Comparison of ENCODE assay signal across 1 cellular context in genomic region chr15:49046113-49046883, GRCh38.
A peak's percentile ranks its signal among the peaks of the same experiment; 100 is the strongest.
TF ChIP-seq lines count a peak whose summit lies in the region.

Gene SECISBP2L (minus strand): TSS chr15:49046446. CDS start chr15:49046299, 147 bp downstream.

TF ChIP-seq in K562, 482 proteins besides CTCF, POLR2A, EP300 and RAD21 (continued from another document and continues in another):
- no peak for TF ChIP-seq CUX1 (CRISPR knock-in tag; IDR thresholded peaks at IDR 0.05)
- TF ChIP-seq ZNF696 (CRISPR knock-in tag; conservative IDR thresholded peaks at IDR 0.05) = no peak
- TF ChIP-seq POLR3A (IDR thresholded peaks at IDR 0.05; ENCODE audit: borderline replicate concordance, extremely low read depth, insufficient read depth, insufficient read length) = no peak
- no peak for TF ChIP-seq ZNF586 (CRISPR knock-in tag; conservative IDR thresholded peaks at IDR 0.05)
- TF ChIP-seq PTRF (tag; IDR thresholded peaks at IDR 0.05) = no peak
- TF ChIP-seq DDX20 (tag; IDR thresholded peaks at IDR 0.05; ENCODE audit: low read depth) = no peak
- peak; percentile 94 for TF ChIP-seq KLF16 (IDR thresholded peaks at IDR 0.05)
- no peak for TF ChIP-seq PTBP1 (IDR thresholded peaks at IDR 0.05; ENCODE audit: low read depth, low read length)
- no peak for TF ChIP-seq BACH1 (tag; IDR thresholded peaks at IDR 0.05)
- no peak for TF ChIP-seq ZNF717 (CRISPR knock-in tag; IDR thresholded peaks at IDR 0.05)
- no peak for TF ChIP-seq CBX2 (IDR thresholded peaks at IDR 0.05; ENCODE audit: insufficient read depth, low read length, poor library complexity, severe bottlenecking)
- no peak for TF ChIP-seq ZNF134 (CRISPR knock-in tag; conservative IDR thresholded peaks at IDR 0.05)
- no peak for TF ChIP-seq HOXB6 (CRISPR knock-in tag; IDR thresholded peaks at IDR 0.05; ENCODE audit: borderline replicate concordance)
- TF ChIP-seq MAFF (IDR thresholded peaks at IDR 0.05; ENCODE audit: low read length) = no peak
- TF ChIP-seq CHD7 (IDR thresholded peaks at IDR 0.05; ENCODE audit: low read depth, low read length) = no peak
- TF ChIP-seq KLF10 (CRISPR knock-in tag; IDR thresholded peaks at IDR 0.05) = no peak
- TF ChIP-seq ZNF23 (CRISPR knock-in tag; IDR thresholded peaks at IDR 0.05) = no peak
- no peak for TF ChIP-seq MEF2A (IDR thresholded peaks at IDR 0.05; ENCODE audit: control insufficient read depth, low read depth, low read length)
- TF ChIP-seq CEBPG (CRISPR knock-in tag; IDR thresholded peaks at IDR 0.05) = peak; percentile 21; the same call in 1 of the 2 replicates
- TF ChIP-seq CEBPG (tag; conservative IDR thresholded peaks at IDR 0.05 in 1 of 2, IDR thresholded peaks at IDR 0.05 in 1 of 2) = no peak
- TF ChIP-seq COPS2 (conservative IDR thresholded peaks at IDR 0.05) = no peak
- TF ChIP-seq GTF2E2 (tag; IDR thresholded peaks at IDR 0.05) = no peak
- no peak for TF ChIP-seq ZBTB1 (CRISPR knock-in tag; IDR thresholded peaks at IDR 0.05; ENCODE audit: borderline replicate concordance, low read depth)
- TF ChIP-seq SRSF1 (IDR thresholded peaks at IDR 0.05; ENCODE audit: low read depth, low read length) = no peak
- TF ChIP-seq, protein P1, sequence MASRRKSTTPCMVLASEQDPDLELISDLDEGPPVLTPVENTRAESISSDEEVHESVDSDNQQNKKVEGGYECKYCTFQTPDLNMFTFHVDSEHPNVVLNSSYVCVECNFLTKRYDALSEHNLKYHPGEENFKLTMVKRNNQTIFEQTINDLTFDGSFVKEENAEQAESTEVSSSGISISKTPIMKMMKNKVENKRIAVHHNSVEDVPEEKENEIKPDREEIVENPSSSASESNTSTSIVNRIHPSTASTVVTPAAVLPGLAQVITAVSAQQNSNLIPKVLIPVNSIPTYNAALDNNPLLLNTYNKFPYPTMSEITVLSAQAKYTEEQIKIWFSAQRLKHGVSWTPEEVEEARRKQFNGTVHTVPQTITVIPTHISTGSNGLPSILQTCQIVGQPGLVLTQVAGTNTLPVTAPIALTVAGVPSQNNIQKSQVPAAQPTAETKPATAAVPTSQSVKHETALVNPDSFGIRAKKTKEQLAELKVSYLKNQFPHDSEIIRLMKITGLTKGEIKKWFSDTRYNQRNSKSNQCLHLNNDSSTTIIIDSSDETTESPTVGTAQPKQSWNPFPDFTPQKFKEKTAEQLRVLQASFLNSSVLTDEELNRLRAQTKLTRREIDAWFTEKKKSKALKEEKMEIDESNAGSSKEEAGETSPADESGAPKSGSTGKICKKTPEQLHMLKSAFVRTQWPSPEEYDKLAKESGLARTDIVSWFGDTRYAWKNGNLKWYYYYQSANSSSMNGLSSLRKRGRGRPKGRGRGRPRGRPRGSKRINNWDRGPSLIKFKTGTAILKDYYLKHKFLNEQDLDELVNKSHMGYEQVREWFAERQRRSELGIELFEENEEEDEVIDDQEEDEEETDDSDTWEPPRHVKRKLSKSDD (conservative IDR thresholded peaks at IDR 0.05; ENCODE audit: low read length) = 0 out of 2 replicates have a peak, but pooled peaks have one; percentile 18
- peak; percentile 40; the same call in 1 of the 2 replicates for TF ChIP-seq TCF3 (CRISPR knock-in tag; IDR thresholded peaks at IDR 0.05)
- no peak for TF ChIP-seq DNMT1 (IDR thresholded peaks at IDR 0.05)
- TF ChIP-seq MTA1 (IDR thresholded peaks at IDR 0.05; ENCODE audit: borderline replicate concordance) = peak; percentile 70
- peak; percentile 51; the same call in 1 of the 2 replicates for TF ChIP-seq ARID1B (IDR thresholded peaks at IDR 0.05)
- peak; percentile 87 for TF ChIP-seq ETV1 (tag; conservative IDR thresholded peaks at IDR 0.05; ENCODE audit: low read depth)
- peak; percentile 97 for TF ChIP-seq CC2D1A (IDR thresholded peaks at IDR 0.05)
- peak; percentile 86; the same call in 1 of the 2 replicates for TF ChIP-seq XRCC5 (IDR thresholded peaks at IDR 0.05; ENCODE audit: low read depth, low read length)
- no peak for TF ChIP-seq U2AF2 (optimal IDR thresholded peaks at IDR 0.05; ENCODE audit: low read depth, low read length)
- no peak for TF ChIP-seq HMG20A (CRISPR knock-in tag; conservative IDR thresholded peaks at IDR 0.05)
- TF ChIP-seq ASH1L (IDR thresholded peaks at IDR 0.05; ENCODE audit: borderline replicate concordance, low read depth, partially characterized antibody) = no peak
- TF ChIP-seq KLF13 (tag; IDR thresholded peaks at IDR 0.05; ENCODE audit: borderline replicate concordance, low read depth) = peak; percentile 88
- TF ChIP-seq KAT7 (CRISPR knock-in tag; IDR thresholded peaks at IDR 0.05; ENCODE audit: borderline replicate concordance) = no peak
- no peak for TF ChIP-seq MITF (IDR thresholded peaks at IDR 0.05)
- TF ChIP-seq, protein P2, sequence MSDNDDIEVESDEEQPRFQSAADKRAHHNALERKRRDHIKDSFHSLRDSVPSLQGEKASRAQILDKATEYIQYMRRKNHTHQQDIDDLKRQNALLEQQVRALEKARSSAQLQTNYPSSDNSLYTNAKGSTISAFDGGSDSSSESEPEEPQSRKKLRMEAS (CRISPR knock-in tag; IDR thresholded peaks at IDR 0.05) = peak; percentile 64
- peak; percentile 100 for TF ChIP-seq TFAP4 (CRISPR knock-in tag; IDR thresholded peaks at IDR 0.05; ENCODE audit: borderline replicate concordance)
- peak; percentile 94 for TF ChIP-seq SAP30 (IDR thresholded peaks at IDR 0.05; ENCODE audit: borderline replicate concordance, insufficient read depth, low read depth, low read length, poor library complexity, severe bottlenecking)
- TF ChIP-seq TARDBP (IDR thresholded peaks at IDR 0.05) = no peak; the same call in none of the 2 replicates
